Comparison of ENCODE assay signal across 9 cellular contexts in genomic region chr14:102817942-102818940, GRCh38. TPM values are rescaled to one million over a fixed set of nuclear protein-coding genes. Genes with fewer than 3 reads are reported as not detected.
DNase-seq lines count a peak whose midpoint lies in the region; FAIRE-seq and TF ChIP-seq lines count a peak whose summit lies in the region.
"Had no signal": no experiment of that assay in that cellular context is flagged by ENCODE, and none has a peak within 500 bp of the region (broad histone marks: within the 10 kb centered on the region; RNA-seq: fewer than 3 reads in every experiment).

No MANE protein-coding gene starts in this region.

- FAIRE-seq in GM19239 (lab: Jason Lieb, UNC) (peak; percentile 82), frontal cortex (lab: Jason Lieb, UNC) (no peak)

- DNase-seq in GM19239 (ENCODE audit: insufficient read length, low spot score): no peak
- DNase-seq in OCI-M1 (lab: John Stamatoyannopoulos, UW): peak; percentile 3
- DNase-seq in epithelial cell of esophagus (ENCODE audit: low read depth): peak; percentile 74
- DNase-seq in renal cortical epithelial cell (ENCODE audit: low read depth): peak; percentile 52
- no peak for DNase-seq in frontal cortex (ENCODE audit: low spot score in 2 of 2)
- DNase-seq in cerebellum (ENCODE audit: low spot score): no peak
- DNase-seq in epidermal melanocyte (ENCODE audit: insufficient read length, low spot score): no peak
- DNase-seq: NCI-H446 treated with DMSO at 0.1 percent for 48 hours, SK-N-SH had no signal

- H3K4me3 ChIP-seq in epithelial cell of esophagus (ENCODE audit: low read length): no peak overlapping the region

- no peak for TF ChIP-seq CTCF in epithelial cell of esophagus (IDR thresholded peaks at IDR 0.05; ENCODE audit: insufficient read depth, low read depth, low read length, missing control alignments)

RNA-seq across cellular contexts. Expression of gene TRAF3, which starts 41.0 kb away (rescaled TPM):
- total RNA-seq in renal cortical epithelial cell: 40.1 and 59.5 TPM in 2 replicates
- total RNA-seq in frontal cortex: 15.1 TPM
- total RNA-seq in cerebellum: 17.8 TPM

Comparison
In these comparisons a context has a peak if more than half of its experiments do, and no peak if none do; other contexts are left out.
1. DNase-seq: peak in OCI-M1 (single experiment), epithelial cell of esophagus (single experiment) and renal cortical epithelial cell (single experiment); none in GM19239 (single experiment), frontal cortex (0 of 2), cerebellum (single experiment) and epidermal melanocyte (single experiment).